Comparison of ENCODE assay signal across 25 cellular contexts in the genomic region with DNA sequence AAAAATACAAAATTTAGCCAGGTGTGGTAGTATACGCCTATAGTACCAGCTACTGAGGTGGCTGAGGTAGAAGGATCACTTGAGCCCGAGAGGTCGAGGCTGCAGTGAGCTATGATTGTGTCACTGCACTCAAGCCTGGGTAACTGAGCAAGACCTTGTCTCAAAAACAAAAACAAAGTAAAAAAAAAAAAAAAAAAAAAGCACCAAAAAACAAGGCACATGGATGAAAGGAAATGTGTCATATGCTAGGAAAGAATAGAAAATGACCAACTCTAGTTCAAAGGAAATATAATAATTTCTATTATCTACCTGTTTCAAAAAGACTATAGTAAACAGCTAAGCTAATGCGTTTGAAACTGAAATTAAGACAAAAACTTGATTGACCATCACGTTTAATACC. TPM values are rescaled to one million over a fixed set of nuclear protein-coding genes. Genes with fewer than 3 reads are reported as not detected.
A peak's percentile ranks its signal among the peaks of the same experiment; 100 is the strongest.
DNase-seq lines count a peak whose midpoint lies in the region; ATAC-seq, FAIRE-seq and TF ChIP-seq lines count a peak whose summit lies in the region.
"Had no signal": no experiment of that assay in that cellular context is flagged by ENCODE, and none has a peak within 500 bp of the region (broad histone marks: within the 10 kb centered on the region; RNA-seq: fewer than 3 reads in every experiment).

No MANE protein-coding gene starts in this region.

- H3K4me1 Mint-ChIP-seq in WTC11 (peaks cover 36% of the 10 kb centered on the region), neural progenitor cell (peaks cover 28% of the 10 kb centered on the region)

- RAD21 ChIA-PET in HCT116 (lab: Charles Lee; ENCODE audit: low non-redundant PET in 1 of 2, low total read pairs in 2 of 2, uncharacterized antibody in 2 of 2, unreplicated experiment in 2 of 2), result no interaction called here

- H3K9me3 ChIP-seq in HCT116 (ENCODE audit: control insufficient read depth in 1 of 2, insufficient read depth in 1 of 2, low read depth in 1 of 2, low read length in 2 of 2) (no peaks in the 10 kb centered on the region), endothelial cell of umbilical vein (replicated peaks; ENCODE audit: control insufficient read depth, insufficient read depth, low read length) (no peaks in the 10 kb centered on the region), neural progenitor cell (ENCODE audit: low read depth) (no peaks in the 10 kb centered on the region)
- H3K9me3 ChIP-seq: BLaER1 treated with 17β-estradiol and CSF1 and Interleukin-3, amounts not matched to agents 10 nM and 100 nM; HAP-1 had no signal

- no peak for DNase-seq in HCT116 (ENCODE audit: low read depth, low spot score)
- DNase-seq in WTC11 (ENCODE audit: low spot score), result no peak
- DNase-seq in endothelial cell of umbilical vein (ENCODE audit: low read depth, low spot score), result peak; percentile 48
- DNase-seq in neural progenitor cell (ENCODE audit: low spot score), result no peak
- DNase-seq in NCI-H2081 treated with DMSO at 0.1 percent for 48 hours (lab: John Stamatoyannopoulos, UW), result no peak
- no peak for DNase-seq in NCI-H2029 treated with DMSO at 0.1 percent for 48 hours (lab: John Stamatoyannopoulos, UW)
- no peak for DNase-seq in cerebellar cortex (ENCODE audit: low spot score)
- DNase-seq: 8988T; CD4-positive, CD25-positive, alpha-beta regulatory T cell; CD8-positive, alpha-beta memory T cell; COR-L47; DMS 273 treated with DMSO at 0.1 percent for 48 hours; DMS53; DND-41; EL; GM23248; IMR-90 had no signal

- H2AFZ ChIP-seq in HCT116 (ENCODE audit: low read depth, low read length, poor library complexity, severe bottlenecking) (no peak overlapping the region), endothelial cell of umbilical vein (ENCODE audit: low read depth, low read length) (no peak overlapping the region), neural progenitor cell (replicated peaks) (no peak overlapping the region)
- H2AFZ ChIP-seq: GM23248 had no signal

- ATAC-seq in HCT116, result no peak
- ATAC-seq in WTC11, result no peak
- no peak for ATAC-seq in GM21515 (IDR thresholded peaks at IDR 0.05; ENCODE audit: unreplicated experiment)

- dilution Hi-C loops in endothelial cell of umbilical vein (cut with MboI; ENCODE audit: extremely low pct_ligation_motif_present, low sequenced_read_pairs), result no loop called here

- no peaks in the 10 kb centered on the region for H3K9me3 Mint-ChIP-seq in WTC11
- H3K9me3 Mint-ChIP-seq in neural progenitor cell, result no peaks in the 10 kb centered on the region
- H3K9me3 Mint-ChIP-seq: CD4-positive, CD25-positive, alpha-beta regulatory T cell; CD8-positive, alpha-beta memory T cell had no signal

- no peaks in the 10 kb centered on the region for H3K9me1 ChIP-seq in endothelial cell of umbilical vein (replicated peaks; ENCODE audit: control insufficient read depth, extremely low read depth, insufficient read depth, low read length)

- H3K36me3 Mint-ChIP-seq in WTC11 (peaks cover 8% of the 10 kb centered on the region), neural progenitor cell (peaks cover 12% of the 10 kb centered on the region)

- H3K36me3 ChIP-seq in HCT116 (ENCODE audit: control insufficient read depth in 1 of 2, insufficient read depth in 2 of 2, low read length in 2 of 2) (peaks cover 0 to 9% of the 10 kb centered on the region in 2 experiments; a peak in 1 of 4 replicates), endothelial cell of umbilical vein (ENCODE audit: control insufficient read depth in 2 of 2, extremely low read depth in 1 of 2, insufficient read depth in 2 of 2, low read length in 2 of 2) (peaks cover 0 to 3% of the 10 kb centered on the region in 2 experiments), neural progenitor cell (peaks cover 6% of the 10 kb centered on the region)
- H3K36me3 ChIP-seq: HAP-1 had no signal

- H3K27me3 Mint-ChIP-seq in WTC11 (ENCODE audit: low read depth), result no peaks in the 10 kb centered on the region
- peaks cover 2% of the 10 kb centered on the region for H3K27me3 Mint-ChIP-seq in neural progenitor cell (ENCODE audit: insufficient read depth, low read depth)
- H3K27me3 Mint-ChIP-seq: B cell; CD4-positive, CD25-positive, alpha-beta regulatory T cell; CD8-positive, alpha-beta memory T cell had no signal

- no peak overlapping the region for H3K9ac ChIP-seq in HCT116 (ENCODE audit: low read length)
- no peak overlapping the region for H3K9ac ChIP-seq in endothelial cell of umbilical vein (replicated peaks; ENCODE audit: extremely low read depth, insufficient read depth, low read length)
- no peak overlapping the region for H3K9ac ChIP-seq in neural progenitor cell
- H3K9ac ChIP-seq: BLaER1 treated with 17β-estradiol and CSF1 and Interleukin-3, amounts not matched to agents 10 nM and 100 nM; GM23248 had no signal

- H3K4me3 ChIP-seq in HCT116 (replicated peaks in 1 of 2; ENCODE audit: low read depth in 1 of 2, low read length in 2 of 2) (no peak overlapping the region), endothelial cell of umbilical vein (replicated peaks in 1 of 3; ENCODE audit: insufficient read depth in 1 of 3, low read depth in 1 of 3, low read length in 3 of 3) (no peak overlapping the region), neural progenitor cell (no peak overlapping the region)
- H3K4me3 ChIP-seq: BLaER1 treated with 17β-estradiol and CSF1 and Interleukin-3, amounts not matched to agents 10 nM and 100 nM; GM12878; GM23248; HAP-1 had no signal

- 0 out of 2 replicates have a peak, but pooled peaks cover 3% of the 10 kb centered on the region for H4K20me1 ChIP-seq in HCT116 (ENCODE audit: insufficient read depth)
- H4K20me1 ChIP-seq in endothelial cell of umbilical vein (replicated peaks; ENCODE audit: control insufficient read depth, extremely low read depth, insufficient read depth, low read length), result peaks cover 14% of the 10 kb centered on the region
- H4K20me1 ChIP-seq in neural progenitor cell (ENCODE audit: low read depth), result peaks cover 90% of the 10 kb centered on the region

- H3K27ac Mint-ChIP-seq in WTC11, result peak overlapping the region; percentile 5; the same call in 1 of the 2 replicates
- H3K27ac Mint-ChIP-seq in neural progenitor cell, result peak overlapping the region; percentile 48
- H3K27ac Mint-ChIP-seq: B cell; CD4-positive, CD25-positive, alpha-beta regulatory T cell had no signal

- no peaks in the 10 kb centered on the region for H3K9me2 ChIP-seq in HCT116 (ENCODE audit: insufficient read depth)

- H3K4me3 Mint-ChIP-seq in WTC11 (no peak overlapping the region), neural progenitor cell (no peak overlapping the region)
- H3K4me3 Mint-ChIP-seq: B cell; CD8-positive, alpha-beta memory T cell had no signal

- intact Hi-C loops in HCT116 (cut with micrococcal nuclease), result no loop called here
- intact Hi-C loops in endothelial cell of umbilical vein (cut with micrococcal nuclease), result no loop called here

- peaks cover 9% of the 10 kb centered on the region for H3F3A ChIP-seq in neural progenitor cell (ENCODE audit: low read depth)

- H3K79me2 ChIP-seq in HCT116 (ENCODE audit: insufficient read depth, low read length) (peaks cover 88% of the 10 kb centered on the region), endothelial cell of umbilical vein (ENCODE audit: control insufficient read depth, insufficient read depth, low read length) (peaks cover 63% of the 10 kb centered on the region), neural progenitor cell (ENCODE audit: low read depth) (peaks cover 98% of the 10 kb centered on the region)

- FAIRE-seq in endothelial cell of umbilical vein (lab: Jason Lieb, UNC), result peak; percentile 77
- FAIRE-seq: GM12878, GM19239, HTR-8/SVneo had no signal

- BruUV-seq in HCT116 (replicated peaks; lab: Mats Ljungman, UMichigan) (no TSS peak), endothelial cell of umbilical vein (replicated peaks; lab: Mats Ljungman, UMichigan) (no TSS peak)

- POLR2A ChIA-PET in HCT116 (lab: Charles Lee), result no interaction called here
- POLR2A ChIA-PET in WTC11 (lab: Charles Lee), result interaction anchor here (0.6 to 0.7 kb wide), 4 partner anchors 35 to 230 kb away, joined by 3 to 10 read pairs (median 4); no protein-coding TSS in a partner anchor
- POLR2A ChIA-PET in endothelial cell of umbilical vein (lab: Charles Lee), result interaction anchor here (0.6 to 0.7 kb wide), 3 partner anchors 10 to 203 kb away, joined by 3 to 10 read pairs (median 8); no protein-coding TSS in a partner anchor

- TF ChIP-seq CTCF in HCT116 (IDR thresholded peaks at IDR 0.05 in 2 of 3, conservative IDR thresholded peaks at IDR 0.05 in 1 of 3; ENCODE audit: borderline replicate concordance in 1 of 3, insufficient read depth in 1 of 3, low read depth in 2 of 3, low read length in 2 of 3) (no peak), WTC11 (IDR thresholded peaks at IDR 0.05) (no peak), endothelial cell of umbilical vein (IDR thresholded peaks at IDR 0.05; ENCODE audit: extremely low read depth in 1 of 2, insufficient read depth in 1 of 2, low read depth in 1 of 2, low read length in 2 of 2) (no peak), neural progenitor cell (IDR thresholded peaks at IDR 0.05) (no peak)

- H3K4me1 ChIP-seq in HCT116 (ENCODE audit: control insufficient read depth in 1 of 2, insufficient read depth in 2 of 2, low read length in 2 of 2) (peaks cover 34 to 62% of the 10 kb centered on the region in 2 experiments; a peak in 3 of 4 replicates), endothelial cell of umbilical vein (ENCODE audit: control insufficient read depth, extremely low read depth, insufficient read depth, low read length) (peaks cover 40% of the 10 kb centered on the region), neural progenitor cell (peaks cover 18% of the 10 kb centered on the region)
- H3K4me1 ChIP-seq: BLaER1 treated with 17β-estradiol and CSF1 and Interleukin-3, amounts not matched to agents 10 nM and 100 nM had no signal

- H3K4me2 ChIP-seq in HCT116 (ENCODE audit: low read length) (no peak overlapping the region), endothelial cell of umbilical vein (ENCODE audit: insufficient read depth, low read length) (peak overlapping the region; percentile 76), neural progenitor cell (no peak overlapping the region)
- H3K4me2 ChIP-seq: BLaER1 treated with 17β-estradiol and CSF1 and Interleukin-3, amounts not matched to agents 10 nM and 100 nM had no signal

- no peak for TF ChIP-seq POLR2A in HCT116 (IDR thresholded peaks at IDR 0.05; ENCODE audit: borderline replicate concordance, extremely low read depth, insufficient read depth, insufficient read length)
- TF ChIP-seq POLR2A in endothelial cell of umbilical vein (IDR thresholded peaks at IDR 0.05; ENCODE audit: low read depth, low read length), result no peak

- no peaks in the 10 kb centered on the region for H3K27me3 ChIP-seq in HCT116 (ENCODE audit: insufficient read depth, low read length)
- no peaks in the 10 kb centered on the region for H3K27me3 ChIP-seq in endothelial cell of umbilical vein (ENCODE audit: control insufficient read depth in 2 of 2, insufficient read depth in 2 of 2, low read length in 2 of 2)
- no peaks in the 10 kb centered on the region for H3K27me3 ChIP-seq in neural progenitor cell
- H3K27me3 ChIP-seq: BLaER1 treated with 17β-estradiol and CSF1 and Interleukin-3, amounts not matched to agents 10 nM and 100 nM had no signal

- CTCF ChIA-PET in HCT116 (lab: Charles Lee) (no interaction called here), WTC11 (lab: Charles Lee) (interaction anchor here (1.2 to 1.4 kb wide), 2 partner anchors 15 to 90 kb away, joined by 3 to 4 read pairs; no protein-coding TSS in a partner anchor), endothelial cell of umbilical vein (lab: Charles Lee) (interaction anchor here (0.7 to 2.9 kb wide), 9 partner anchors 11 to 1210 kb away, joined by 3 to 11 read pairs (median 4); no protein-coding TSS in a partner anchor)

- H3K27ac ChIP-seq in HCT116 (ENCODE audit: low read depth, low read length) (peak overlapping the region; percentile 12; the same call in 1 of the 2 replicates), endothelial cell of umbilical vein (ENCODE audit: insufficient read depth, low read depth, low read length) (peak overlapping the region; percentile 76), neural progenitor cell (no peak overlapping the region)
- H3K27ac ChIP-seq: BLaER1 treated with 17β-estradiol and CSF1 and Interleukin-3, amounts not matched to agents 10 nM and 100 nM; GM23248; HL-60 had no signal

- TF ChIP-seq RAD21 in HCT116 (IDR thresholded peaks at IDR 0.05; ENCODE audit: low read depth), result no peak

RNA-seq across cellular contexts. Expression of a gene that starts 33.8 kb away (rescaled TPM):
- 117 TPM for total RNA-seq in HCT116 (2021; ENCODE audit: unreplicated experiment)
- 52.7 and 54.2 TPM in 2 replicates for polyA plus RNA-seq in HCT116 (2012)
- 55.0 to 65.8 TPM (median 63.4 TPM) in 3 replicates for total RNA-seq in WTC11 (2021)
- total RNA-seq in endothelial cell of umbilical vein, result 82.2 and 90.1 TPM in 2 replicates
- polyA plus RNA-seq in endothelial cell of umbilical vein, result 46.4 and 51.7 TPM in 2 replicates
- polyA plus RNA-seq in endothelial cell of umbilical vein (2011; cell fraction: cytosol; rRNA removed), result 57.4 and 57.8 TPM in 2 replicates
- 92.5 and 97.4 TPM in 2 replicates for polyA plus RNA-seq in endothelial cell of umbilical vein (2011; cell fraction: nucleus; rRNA removed)
- polyA plus RNA-seq in endothelial cell of umbilical vein (2012), result 78.0 and 84.8 TPM in 2 replicates
- 92.7 and 127 TPM in 2 replicates for polyA minus RNA-seq in endothelial cell of umbilical vein
- 17.7 TPM for polyA minus RNA-seq in endothelial cell of umbilical vein (2011; cell fraction: cytosol; rRNA and poly(A)+ RNA removed)
- 99.2 and 129 TPM in 2 replicates for polyA minus RNA-seq in endothelial cell of umbilical vein (2011; cell fraction: nucleus; rRNA and poly(A)+ RNA removed)
- total RNA-seq in neural progenitor cell (ENCODE audit: low replicate concordance), result 84.1 and 114 TPM in 2 replicates
